Comparison of ENCODE assay signal across 8 cellular contexts in the genomic region with DNA sequence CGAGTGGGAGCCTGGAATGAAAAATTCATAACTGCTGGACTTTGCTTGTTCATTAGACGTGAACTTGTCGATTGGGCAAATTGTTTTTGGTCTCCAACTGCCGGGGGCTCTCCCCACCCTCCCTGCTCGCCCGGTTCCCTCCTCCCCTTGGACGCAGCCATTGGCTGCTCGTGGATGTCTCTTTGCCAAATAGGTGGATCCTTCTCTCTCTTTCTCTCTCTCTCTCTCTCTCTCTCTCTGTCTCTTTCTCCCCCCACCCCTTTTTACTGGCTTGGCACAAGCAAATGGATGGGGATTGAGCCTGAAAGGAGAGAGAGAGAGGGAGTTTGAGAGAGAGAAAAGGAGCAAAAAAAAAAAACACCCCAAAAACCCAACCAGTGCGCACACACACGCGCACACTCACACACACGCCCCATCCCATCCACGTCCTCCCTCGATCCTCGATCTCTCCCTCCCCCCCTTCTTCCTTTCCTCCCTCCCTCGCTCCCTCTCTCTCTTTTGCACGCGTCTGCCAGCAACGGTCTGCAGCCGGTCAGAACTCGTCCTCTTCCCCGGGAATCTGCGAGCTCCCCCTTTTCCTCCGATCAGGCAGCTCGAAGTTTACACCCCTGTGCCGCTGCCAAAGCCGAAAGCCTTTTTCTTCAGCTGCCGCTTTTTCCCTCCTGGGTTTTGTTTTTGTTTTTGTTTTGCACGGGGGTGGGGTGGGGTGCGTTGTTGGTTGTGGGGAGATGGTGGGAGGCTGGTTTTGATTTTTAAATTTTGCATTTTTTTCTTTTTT. TPM values are rescaled to one million over a fixed set of nuclear protein-coding genes. Genes with fewer than 3 reads are reported as not detected.
DNase-seq lines count a peak whose midpoint lies in the region; ATAC-seq lines count a peak whose summit lies in the region.

No MANE protein-coding gene starts in this region.

- no peaks in the 10 kb centered on the region for H3K36me3 Mint-ChIP-seq in activated T-cell treated with anti-CD3 and anti-CD28 coated beads, Interleukin-2, amount 50 U/mL, for 24 hours (ENCODE audit: low read depth)
- H3K36me3 Mint-ChIP-seq in activated naive CD8-positive, alpha-beta T cell treated with anti-CD3 and anti-CD28 coated beads, Interleukin-2, amount 10 ng/mL, durations not matched to agents 7 days and 5 days, result no peaks in the 10 kb centered on the region

- no peak for DNase-seq in activated T-cell treated with anti-CD3 and anti-CD28 coated beads, Interleukin-2, amount 50 U/mL, for 24 hours
- DNase-seq in activated T-cell treated with anti-CD3 and anti-CD28 coated beads for 4 hours, result no peak
- DNase-seq in NCI-H2029 treated with DMSO at 0.1 percent for 48 hours (lab: John Stamatoyannopoulos, UW), result peak; percentile 30
- DNase-seq in activated naive CD8-positive, alpha-beta T cell treated with anti-CD3 and anti-CD28 coated beads, Interleukin-2, amount 10 ng/mL, durations not matched to agents 7 days and 5 days, result no peak
- peak; percentile 86 for DNase-seq in Right ventricle myocardium inferior (ENCODE audit: missing footprints)
- DNase-seq in posterior cingulate gyrus, result peak; percentile 74 to 97 (median 85)
- no peak for DNase-seq in SKM-1 treated with dmso at 0.1 percent for 144 hours (lab: John Stamatoyannopoulos, UW; ENCODE audit: unreplicated experiment)
- no peak for DNase-seq in cortex of kidney (lab: John Stamatoyannopoulos, UW)

- no peak overlapping the region for H3K27ac Mint-ChIP-seq in activated T-cell treated with anti-CD3 and anti-CD28 coated beads, Interleukin-2, amount 50 U/mL, for 24 hours
- peak overlapping the region; percentile 35 for H3K27ac Mint-ChIP-seq in activated naive CD8-positive, alpha-beta T cell treated with anti-CD3 and anti-CD28 coated beads, Interleukin-2, amount 10 ng/mL, durations not matched to agents 7 days and 5 days

- ATAC-seq in activated naive CD8-positive, alpha-beta T cell treated with anti-CD3 and anti-CD28 coated beads, Interleukin-2, amount 10 ng/mL, durations not matched to agents 7 days and 5 days (ENCODE audit: low read depth), result peak; percentile 38
- peak; percentile 89 for ATAC-seq in Right ventricle myocardium inferior

- no peaks in the 10 kb centered on the region for H3K9me3 Mint-ChIP-seq in activated T-cell treated with anti-CD3 and anti-CD28 coated beads, Interleukin-2, amount 50 U/mL, for 24 hours
- no peaks in the 10 kb centered on the region for H3K9me3 Mint-ChIP-seq in activated naive CD8-positive, alpha-beta T cell treated with anti-CD3 and anti-CD28 coated beads, Interleukin-2, amount 10 ng/mL, durations not matched to agents 7 days and 5 days

- H3K4me3 Mint-ChIP-seq in activated T-cell treated with anti-CD3 and anti-CD28 coated beads, Interleukin-2, amount 50 U/mL, for 24 hours, result peak overlapping the region; percentile 57
- H3K4me3 Mint-ChIP-seq in activated naive CD8-positive, alpha-beta T cell treated with anti-CD3 and anti-CD28 coated beads, Interleukin-2, amount 10 ng/mL, durations not matched to agents 7 days and 5 days, result peak overlapping the region; percentile 81

- peaks cover 20% of the 10 kb centered on the region for H3K4me1 Mint-ChIP-seq in activated T-cell treated with anti-CD3 and anti-CD28 coated beads, Interleukin-2, amount 50 U/mL, for 24 hours (ENCODE audit: low read depth)
- peaks cover 12% of the 10 kb centered on the region for H3K4me1 Mint-ChIP-seq in activated naive CD8-positive, alpha-beta T cell treated with anti-CD3 and anti-CD28 coated beads, Interleukin-2, amount 10 ng/mL, durations not matched to agents 7 days and 5 days

- POLR2A ChIA-PET in activated naive CD8-positive, alpha-beta T cell treated with anti-CD3 and anti-CD28 coated beads, Interleukin-2, amount 10 ng/mL, durations not matched to agents 7 days and 5 days (lab: Charles Lee), result interaction anchor here (0.6 to 0.7 kb wide), 4 partner anchors 9 to 102 kb away, joined by 3 to 5 read pairs (median 3); a partner anchor contains a TSS

- peaks cover 39% of the 10 kb centered on the region for H3K27me3 Mint-ChIP-seq in activated T-cell treated with anti-CD3 and anti-CD28 coated beads, Interleukin-2, amount 50 U/mL, for 24 hours
- H3K27me3 Mint-ChIP-seq in activated naive CD8-positive, alpha-beta T cell treated with anti-CD3 and anti-CD28 coated beads, Interleukin-2, amount 10 ng/mL, durations not matched to agents 7 days and 5 days, result peaks cover 36% of the 10 kb centered on the region

- intact Hi-C loops in Right ventricle myocardium inferior (cut with DNase I), result loop anchor here (5.0 kb wide), 1 partner anchor 39 kb away; no protein-coding TSS in a partner anchor
- intact Hi-C loops in posterior cingulate gyrus (cut with DNase I), result loop anchor here (2.0 kb wide), 1 partner anchor 20 kb away; no protein-coding TSS in a partner anchor

RNA-seq across cellular contexts. Expression of a gene that starts 27.8 kb away (rescaled TPM):
- total RNA-seq in activated naive CD8-positive, alpha-beta T cell treated with anti-CD3 and anti-CD28 coated beads, Interleukin-2, amount 10 ng/mL, durations not matched to agents 7 days and 5 days, result 1 to 10 TPM; 1.5 to 2.5 TPM
- 159 TPM for total RNA-seq in Right ventricle myocardium inferior

RNA-seq across cellular contexts. Expression of a gene that starts 53.7 kb away (rescaled TPM):
- total RNA-seq in activated naive CD8-positive, alpha-beta T cell treated with anti-CD3 and anti-CD28 coated beads, Interleukin-2, amount 10 ng/mL, durations not matched to agents 7 days and 5 days, result not detected
- 9.9 TPM for total RNA-seq in Right ventricle myocardium inferior

Comparison
In these comparisons a context has a peak if more than half of its experiments do, and no peak if none do; other contexts are left out.
1. DNase-seq: peak in NCI-H2029 treated with DMSO at 0.1 percent for 48 hours (single experiment), Right ventricle myocardium inferior (single experiment) and posterior cingulate gyrus (10 of 10); none in activated T-cell treated with anti-CD3 and anti-CD28 coated beads, Interleukin-2, amount 50 U/mL, for 24 hours (single experiment), activated T-cell treated with anti-CD3 and anti-CD28 coated beads for 4 hours (single experiment), activated naive CD8-positive, alpha-beta T cell treated with anti-CD3 and anti-CD28 coated beads, Interleukin-2, amount 10 ng/mL, durations not matched to agents 7 days and 5 days (single experiment), SKM-1 treated with dmso at 0.1 percent for 144 hours (single experiment) and cortex of kidney (single experiment).
2. RNA of a gene that starts 27.8 kb away (total RNA-seq): 159 TPM in Right ventricle myocardium inferior (single experiment); 1.5 to 2.5 TPM in activated naive CD8-positive, alpha-beta T cell treated with anti-CD3 and anti-CD28 coated beads, Interleukin-2, amount 10 ng/mL, durations not matched to agents 7 days and 5 days; every median in the first group is over 10 times any median in the second.
3. RNA of a gene that starts 53.7 kb away (total RNA-seq): 9.9 TPM in Right ventricle myocardium inferior (single experiment); not detected in activated naive CD8-positive, alpha-beta T cell treated with anti-CD3 and anti-CD28 coated beads, Interleukin-2, amount 10 ng/mL, durations not matched to agents 7 days and 5 days; every median in the first group is over 10 times any median in the second.